Comparison of ENCODE assay signal across 17 cellular contexts in the genomic region with DNA sequence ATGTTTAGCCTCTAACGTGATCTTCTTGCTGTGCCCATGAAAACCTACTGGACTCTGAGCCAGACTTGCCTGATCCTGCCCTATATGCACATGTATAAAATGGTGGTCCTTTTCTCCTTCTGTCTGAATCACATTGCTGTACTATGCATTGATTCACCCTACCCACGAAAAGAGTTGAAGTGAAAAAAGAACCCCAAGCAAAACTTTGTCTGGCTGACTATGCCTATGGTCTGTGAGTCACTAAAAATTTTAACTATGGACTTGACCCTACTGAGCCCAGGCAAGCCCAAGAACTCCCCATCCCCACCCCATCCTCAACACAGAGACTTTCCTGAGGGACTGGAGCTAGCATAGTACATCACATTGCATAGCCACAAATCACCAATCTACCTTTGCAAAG.
DNase-seq lines count a peak whose midpoint lies in the region; ATAC-seq and TF ChIP-seq lines count a peak whose summit lies in the region.
"Had no signal": no experiment of that assay in that cellular context is flagged by ENCODE, and none has a peak within 500 bp of the region (broad histone marks: within the 10 kb centered on the region; RNA-seq: fewer than 3 reads in every experiment).

No MANE protein-coding gene starts in this region.

- DNase-seq in mammary epithelial cell, result peak; percentile 95
- DNase-seq in MCF 10A (ENCODE audit: unreplicated experiment), result no peak
- peak; percentile 50 for DNase-seq in astrocyte of the spinal cord (ENCODE audit: low read depth, low spot score)
- DNase-seq in iris pigment epithelial cell (ENCODE audit: low read depth), result peak; percentile 11
- DNase-seq in endodermal cell, result no peak
- DNase-seq in Right ventricle myocardium superior, result no peak
- no peak for DNase-seq in mesenchymal stem cell
- DNase-seq: KG1, NCI-H1105 treated with DMSO at 0.1 percent for 48 hours, NCI-H187, NCI-H510A, NCI-H82, SIG-M5 had no signal

- POLR2A ChIA-PET in MCF 10A (lab: Yijun Ruan, JAX), result no interaction called here

- BruUV-seq in mammary epithelial cell (replicated peaks; lab: Mats Ljungman, UMichigan) (TSS peak; percentile 91), MCF 10A (replicated peaks; lab: Mats Ljungman, UMichigan) (no TSS peak)

- H3K4me1 Mint-ChIP-seq in MCF 10A (ENCODE audit: insufficient read depth, unreplicated experiment) (peaks cover 16% of the 10 kb centered on the region), endodermal cell (no peaks in the 10 kb centered on the region)

- CTCF ChIA-PET in mammary epithelial cell (lab: Charles Lee; ENCODE audit: low non-redundant PET) (interaction anchor here (0.6 kb wide), 1 partner anchor 16 kb away, joined by 3 read pairs; no protein-coding TSS in a partner anchor), MCF 10A (lab: Yijun Ruan, JAX) (interaction anchor here (0.7 kb wide), 1 partner anchor 14 kb away, joined by 3 read pairs; no protein-coding TSS in a partner anchor)

- no peak overlapping the region for H2BK15ac ChIP-seq in mesenchymal stem cell (ENCODE audit: low read depth, poor library complexity, severe bottlenecking)

- no peak overlapping the region for H3K14ac ChIP-seq in mesenchymal stem cell (ENCODE audit: low read length in 2 of 2)

- H3K4me1 ChIP-seq in mammary epithelial cell (ENCODE audit: insufficient read depth, low read length) (peaks cover 37% of the 10 kb centered on the region), endodermal cell (ENCODE audit: control insufficient read depth, insufficient read depth, low read length) (no peaks in the 10 kb centered on the region), mesenchymal stem cell (ENCODE audit: control insufficient read depth, insufficient read depth, low read depth, low read length) (no peaks in the 10 kb centered on the region)
- H3K4me1 ChIP-seq: BLaER1 treated with 17β-estradiol and CSF1 and Interleukin-3, amounts not matched to agents 10 nM and 100 nM had no signal

- H4K91ac ChIP-seq in mesenchymal stem cell (ENCODE audit: low read length), result no peak overlapping the region

- no peak overlapping the region for H3K27ac Mint-ChIP-seq in MCF 10A (ENCODE audit: low read depth, unreplicated experiment)
- H3K27ac Mint-ChIP-seq in endodermal cell, result no peak overlapping the region

- H3K36me3 Mint-ChIP-seq in MCF 10A (ENCODE audit: insufficient read depth, unreplicated experiment) (no peaks in the 10 kb centered on the region), endodermal cell (ENCODE audit: low read depth) (no peaks in the 10 kb centered on the region)

- H3K27ac ChIP-seq in mammary epithelial cell (ENCODE audit: insufficient read depth, low read depth, low read length) (peak overlapping the region; percentile 100), endodermal cell (ENCODE audit: low read depth, low read length) (no peak overlapping the region), mesenchymal stem cell (ENCODE audit: low read length, poor library complexity, severe bottlenecking) (no peak overlapping the region)
- H3K27ac ChIP-seq: 22Rv1; BLaER1 treated with 17β-estradiol and CSF1 and Interleukin-3, amounts not matched to agents 10 nM and 100 nM had no signal

- H3K4me3 ChIP-seq in mammary epithelial cell (replicated peaks in 1 of 3; ENCODE audit: insufficient read depth in 1 of 3, low read depth in 2 of 3, low read length in 3 of 3), result peak overlapping the region in 2 of 3 experiments; percentile 30 to 34
- H3K4me3 ChIP-seq in astrocyte of the spinal cord (ENCODE audit: low read depth, low read length), result no peak overlapping the region
- no peak overlapping the region for H3K4me3 ChIP-seq in endodermal cell (ENCODE audit: low read length)
- H3K4me3 ChIP-seq in mesenchymal stem cell (ENCODE audit: insufficient read depth in 1 of 2, low read depth in 1 of 2, low read length in 2 of 2), result no peak overlapping the region
- H3K4me3 ChIP-seq: BLaER1 treated with 17β-estradiol and CSF1 and Interleukin-3, amounts not matched to agents 10 nM and 100 nM had no signal

- no peaks in the 10 kb centered on the region for H3K79me1 ChIP-seq in mesenchymal stem cell (replicated peaks; ENCODE audit: low read length, poor library complexity, severe bottlenecking)

- no peaks in the 10 kb centered on the region for H4K20me1 ChIP-seq in mammary epithelial cell (ENCODE audit: insufficient read depth, low read length)
- H4K20me1 ChIP-seq: BLaER1 treated with 17β-estradiol and CSF1 and Interleukin-3, amounts not matched to agents 10 nM and 100 nM had no signal

- H2AFZ ChIP-seq in mammary epithelial cell (ENCODE audit: low read depth, low read length), result peak overlapping the region; percentile 86
- H2AFZ ChIP-seq in mesenchymal stem cell (ENCODE audit: low read depth, low read length), result no peak overlapping the region

- H2BK5ac ChIP-seq in mesenchymal stem cell (ENCODE audit: low read depth, low read length, poor library complexity, severe bottlenecking), result no peak overlapping the region

- H3K36me3 ChIP-seq in mammary epithelial cell (ENCODE audit: insufficient read depth, low read length) (no peaks in the 10 kb centered on the region), endodermal cell (ENCODE audit: control insufficient read depth, insufficient read depth, low read length) (no peaks in the 10 kb centered on the region), mesenchymal stem cell (ENCODE audit: control insufficient read depth in 1 of 2, insufficient read depth in 2 of 2, low read depth in 1 of 2, low read length in 2 of 2) (no peaks in the 10 kb centered on the region)
- H3K36me3 ChIP-seq: BLaER1 treated with 17β-estradiol and CSF1 and Interleukin-3, amounts not matched to agents 10 nM and 100 nM had no signal

- H3K9ac ChIP-seq in mammary epithelial cell (ENCODE audit: insufficient read depth, low read length), result peak overlapping the region; percentile 85
- no peak overlapping the region for H3K9ac ChIP-seq in endodermal cell (ENCODE audit: extremely low read depth, low read length, poor library complexity, severe bottlenecking)
- no peak overlapping the region for H3K9ac ChIP-seq in mesenchymal stem cell (ENCODE audit: low read length)
- H3K9ac ChIP-seq: BLaER1 treated with 17β-estradiol and CSF1 and Interleukin-3, amounts not matched to agents 10 nM and 100 nM had no signal

- no peak overlapping the region for H3K4ac ChIP-seq in mesenchymal stem cell (ENCODE audit: low read depth in 1 of 2, low read length in 2 of 2)

- H3K27me3 Mint-ChIP-seq in MCF 10A (ENCODE audit: insufficient read depth, unreplicated experiment) (no peaks in the 10 kb centered on the region), endodermal cell (ENCODE audit: insufficient read depth) (no peaks in the 10 kb centered on the region)

- in situ Hi-C loops in mammary epithelial cell (cut with MboI; ENCODE audit: low sequenced_read_pairs in 2 of 2), result loop anchor here in 1 of 2 donors (25.0 kb wide), 2 partner anchors 336 to 564 kb away; no protein-coding TSS in a partner anchor
- in situ Hi-C loops in astrocyte of the spinal cord (cut with HindIII; ENCODE audit: low sequenced_read_pairs), result no loop called here

- no peaks in the 10 kb centered on the region for H3K27me3 ChIP-seq in mammary epithelial cell (ENCODE audit: insufficient read depth, low read length)
- H3K27me3 ChIP-seq in endodermal cell (ENCODE audit: control insufficient read depth, insufficient read depth, low read length, poor library complexity, severe bottlenecking), result no peaks in the 10 kb centered on the region
- H3K27me3 ChIP-seq in mesenchymal stem cell (ENCODE audit: control insufficient read depth in 1 of 2, insufficient read depth in 1 of 2, low read length in 2 of 2), result no peaks in the 10 kb centered on the region
- H3K27me3 ChIP-seq: BLaER1 treated with 17β-estradiol and CSF1 and Interleukin-3, amounts not matched to agents 10 nM and 100 nM had no signal

- H3K23ac ChIP-seq in mesenchymal stem cell (ENCODE audit: low read length in 2 of 2), result no peak overlapping the region

- intact Hi-C loops in mammary epithelial cell (cut with micrococcal nuclease) (loop anchor here (5.0 to 10.0 kb wide), 3 partner anchors 121 to 798 kb away; no protein-coding TSS in a partner anchor), MCF 10A (cut with micrococcal nuclease) (no loop called here), Right ventricle myocardium superior (cut with DNase I) (no loop called here)

- H3K9me3 Mint-ChIP-seq in MCF 10A (ENCODE audit: unreplicated experiment) (peaks cover 7% of the 10 kb centered on the region), endodermal cell (peaks cover 18% of the 10 kb centered on the region)

- no peak overlapping the region for H4K8ac ChIP-seq in mesenchymal stem cell (ENCODE audit: low read length)

- H3K4me2 ChIP-seq in mammary epithelial cell (ENCODE audit: insufficient read depth, low read depth, low read length) (peak overlapping the region; percentile 83), mesenchymal stem cell (ENCODE audit: low read length, poor library complexity, severe bottlenecking) (no peak overlapping the region)
- H3K4me2 ChIP-seq: BLaER1 treated with 17β-estradiol and CSF1 and Interleukin-3, amounts not matched to agents 10 nM and 100 nM had no signal

- WGBS in mammary epithelial cell (ENCODE audit: low coverage, missing lambda C conversion rate), result 0% methylated on average over 1 of the region's 2 CpGs
- WGBS in endodermal cell (ENCODE audit: insufficient coverage in 1 of 2, insufficient read length in 1 of 2), 2 experiments, result 84 to 93% methylated on average over 2 of the region's 2 CpGs
- 83% methylated on average over 2 of the region's 2 CpGs for WGBS in mesenchymal stem cell

- H2BK120ac ChIP-seq in mesenchymal stem cell (ENCODE audit: low read depth, low read length), result no peak overlapping the region

- H2AK5ac ChIP-seq in mesenchymal stem cell (ENCODE audit: low read length, severe bottlenecking), result no peak overlapping the region

- no peak overlapping the region for H2BK12ac ChIP-seq in mesenchymal stem cell (ENCODE audit: low read length in 2 of 2)

- H3K4me3 Mint-ChIP-seq in MCF 10A (ENCODE audit: unreplicated experiment), result no peak overlapping the region
- no peak overlapping the region for H3K4me3 Mint-ChIP-seq in endodermal cell

- dilution Hi-C loops in mammary epithelial cell (cut with HindIII; ENCODE audit: low sequenced_read_pairs), result no loop called here

- H3K18ac ChIP-seq in mesenchymal stem cell (ENCODE audit: low read depth in 1 of 2, low read length in 2 of 2), result no peak overlapping the region

- TF ChIP-seq CTCF in mammary epithelial cell (conservative IDR thresholded peaks at IDR 0.05 in 1 of 2, IDR thresholded peaks at IDR 0.05 in 1 of 2; ENCODE audit: extremely low read depth in 1 of 2, insufficient read depth in 1 of 2, low read depth in 1 of 2, low read length in 2 of 2) (no peak), MCF 10A (IDR thresholded peaks at IDR 0.05; ENCODE audit: unreplicated experiment) (no peak), astrocyte of the spinal cord (IDR thresholded peaks at IDR 0.05; ENCODE audit: low read depth, low read length) (no peak), endodermal cell (conservative IDR thresholded peaks at IDR 0.05) (no peak)

- H3K79me2 ChIP-seq in mammary epithelial cell (ENCODE audit: insufficient read depth, low read length), result no peaks in the 10 kb centered on the region

- peaks cover 9% of the 10 kb centered on the region for H3K9me3 ChIP-seq in mammary epithelial cell (replicated peaks; ENCODE audit: insufficient read depth, low read length)
- H3K9me3 ChIP-seq in endodermal cell (ENCODE audit: control insufficient read depth, low read length), result peaks cover 21% of the 10 kb centered on the region
- peaks cover 20% of the 10 kb centered on the region for H3K9me3 ChIP-seq in mesenchymal stem cell (ENCODE audit: control insufficient read depth, low read length)

- ATAC-seq in GM21515 (IDR thresholded peaks at IDR 0.05; ENCODE audit: unreplicated experiment) (no peak), Right ventricle myocardium superior (ENCODE audit: poor library complexity) (no peak)
- ATAC-seq: Panc1 had no signal

Comparison
In these comparisons a context has a peak if more than half of its experiments do, and no peak if none do; other contexts are left out.
1. DNase-seq: peak in mammary epithelial cell (single experiment), astrocyte of the spinal cord (single experiment) and iris pigment epithelial cell (single experiment); none in MCF 10A (single experiment), endodermal cell (single experiment), Right ventricle myocardium superior (single experiment) and mesenchymal stem cell (single experiment).
2. H3K4me3 ChIP-seq: peak in mammary epithelial cell (2 of 3); none in astrocyte of the spinal cord (single experiment), endodermal cell (single experiment) and mesenchymal stem cell (0 of 2).